17 cellular contexts compared by ENCODE assay signal in the genomic region with DNA sequence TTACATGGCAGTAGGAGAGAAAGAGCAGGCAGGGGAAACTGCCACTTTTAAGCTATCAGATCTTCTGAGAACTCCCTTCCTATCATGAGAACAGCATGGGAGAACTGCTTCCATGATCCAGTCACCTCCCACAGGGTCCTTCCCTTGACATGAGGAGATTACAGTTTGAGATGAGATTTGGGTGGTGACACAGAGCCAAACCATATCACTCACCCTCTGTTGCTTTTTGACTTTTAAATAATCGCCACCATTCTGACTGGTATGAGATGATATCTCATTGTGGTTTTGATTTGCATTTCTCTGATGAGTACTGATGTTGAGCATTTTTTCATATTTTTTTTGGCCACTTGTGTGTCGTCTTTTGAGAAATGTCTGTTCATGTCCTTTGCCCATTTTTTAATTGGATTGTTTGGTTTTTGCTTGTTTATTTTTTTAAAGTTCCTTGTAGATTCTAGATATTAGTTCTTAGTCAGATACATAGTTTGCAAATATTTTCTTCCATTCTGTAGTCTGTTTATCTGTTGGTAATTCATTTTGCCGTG. TPM values are rescaled to one million over a fixed set of nuclear protein-coding genes. Genes with fewer than 3 reads are reported as not detected.
DNase-seq lines count a peak whose midpoint lies in the region; ATAC-seq and TF ChIP-seq lines count a peak whose summit lies in the region.
"Had no signal": no experiment of that assay in that cellular context is flagged by ENCODE, and none has a peak within 500 bp of the region (broad histone marks: within the 10 kb centered on the region; RNA-seq: fewer than 3 reads in every experiment).

No MANE protein-coding gene starts in this region.

- H3K36me3 Mint-ChIP-seq in activated naive CD4-positive, alpha-beta T cell treated with anti-CD3 and anti-CD28 coated beads, Interleukin-2, amount 50 U/mL, for 72 hours, result no peaks in the 10 kb centered on the region
- H3K36me3 Mint-ChIP-seq in nephron progenitor cell (ENCODE audit: low read depth), result no peaks in the 10 kb centered on the region
- H3K36me3 Mint-ChIP-seq in glutamatergic neuron (ENCODE audit: unreplicated experiment), result peaks cover 8% of the 10 kb centered on the region
- H3K36me3 Mint-ChIP-seq: CD4-positive, alpha-beta memory T cell had no signal

- peaks cover 21% of the 10 kb centered on the region for H3K27me3 Mint-ChIP-seq in nephron progenitor cell (ENCODE audit: low read depth, poor library complexity)
- no peaks in the 10 kb centered on the region for H3K27me3 Mint-ChIP-seq in glutamatergic neuron (ENCODE audit: unreplicated experiment)

- H3K4me3 Mint-ChIP-seq in nephron progenitor cell, result no peak overlapping the region
- no peak overlapping the region for H3K4me3 Mint-ChIP-seq in glutamatergic neuron (ENCODE audit: unreplicated experiment)
- H3K4me3 Mint-ChIP-seq: CD4-positive, alpha-beta memory T cell had no signal

- no peak for TF ChIP-seq CTCF in nephron progenitor cell (IDR thresholded peaks at IDR 0.05)
- no peak for TF ChIP-seq CTCF in glutamatergic neuron (IDR thresholded peaks at IDR 0.05; ENCODE audit: partially characterized antibody, unreplicated experiment)

- DNase-seq in activated naive CD4-positive, alpha-beta T cell treated with anti-CD3 and anti-CD28 coated beads, Interleukin-2, amount 50 U/mL, for 72 hours (ENCODE audit: low spot score in 2 of 2), result no peak
- no peak for DNase-seq in activated naive CD4-positive, alpha-beta T cell treated with Interleukin-2 at 50 U/mL for 16 hours
- DNase-seq in amniotic epithelial cell (ENCODE audit: low read depth) (peak; percentile 18), nephron progenitor cell (no peak), D341Med (ENCODE audit: low spot score) (no peak), glutamatergic neuron (no peak)
- DNase-seq in stimulated activated naive CD8-positive, alpha-beta T cell treated with anti-CD3 and anti-CD28 coated beads, Interleukin-15, Interleukin-2, amounts not matched to agents 100 U/mL and 50 U/mL, for 24 hours, result no peak
- DNase-seq: ACHN; CD4-positive, alpha-beta memory T cell; MG63; NCI-H1105; NCI-H1694 treated with DMSO at 0.1 percent for 48 hours; NCI-H446 treated with DMSO at 0.1 percent for 48 hours; NCI-H748 treated with DMSO at 0.1 percent for 48 hours; PC-9 had no signal

- no peaks in the 10 kb centered on the region for H3K9me3 Mint-ChIP-seq in activated naive CD4-positive, alpha-beta T cell treated with anti-CD3 and anti-CD28 coated beads, Interleukin-2, amount 50 U/mL, for 72 hours
- H3K9me3 Mint-ChIP-seq in nephron progenitor cell (peaks cover 27% of the 10 kb centered on the region), glutamatergic neuron (ENCODE audit: unreplicated experiment) (no peaks in the 10 kb centered on the region)

- ATAC-seq in activated naive CD4-positive, alpha-beta T cell treated with anti-CD3 and anti-CD28 coated beads, Interleukin-2, amount 50 U/mL, for 72 hours, result peak; percentile 66 to 73
- peak; percentile 42 for ATAC-seq in HG03520 (IDR thresholded peaks at IDR 0.05; ENCODE audit: unreplicated experiment)
- ATAC-seq in stimulated activated naive CD8-positive, alpha-beta T cell treated with anti-CD3 and anti-CD28 coated beads, Interleukin-15, Interleukin-2, amounts not matched to agents 100 U/mL and 50 U/mL, for 24 hours, result peak; percentile 81
- ATAC-seq: HCT116 had no signal

- H3K4me1 Mint-ChIP-seq in nephron progenitor cell (peaks cover 18% of the 10 kb centered on the region), glutamatergic neuron (ENCODE audit: low read depth, unreplicated experiment) (no peaks in the 10 kb centered on the region)

- no peak overlapping the region for H3K27ac Mint-ChIP-seq in activated naive CD4-positive, alpha-beta T cell treated with anti-CD3 and anti-CD28 coated beads, Interleukin-2, amount 50 U/mL, for 72 hours
- H3K27ac Mint-ChIP-seq in nephron progenitor cell (no peak overlapping the region), glutamatergic neuron (ENCODE audit: unreplicated experiment) (no peak overlapping the region)
- H3K27ac Mint-ChIP-seq: CD4-positive, alpha-beta memory T cell had no signal

RNA-seq across cellular contexts. Expression of a gene that starts 6.5 kb away (rescaled TPM):
- total RNA-seq in activated naive CD4-positive, alpha-beta T cell treated with anti-CD3 and anti-CD28 coated beads, Interleukin-2, amount 50 U/mL, for 72 hours, result 10 to 100 TPM in 1 of 2 donors, 1 to 10 TPM in 1; 7.1 to 16.7 TPM
- total RNA-seq in glutamatergic neuron (ENCODE audit: unreplicated experiment), result 53.2 TPM
